In genomic region chr1:14784790-14785773, GRCh38 we compare ENCODE assay signal across 26 cellular contexts.
"Had no signal": no experiment of that assay in that cellular context is flagged by ENCODE, and none has a peak within 500 bp of the region (broad histone marks: within the 10 kb centered on the region; RNA-seq: fewer than 3 reads in every experiment).

No MANE protein-coding gene starts in this region.

- H3K4me1 ChIP-seq: adrenal gland, breast epithelium had no signal

- ATAC-seq: activated CD8-positive, alpha-beta T cell treated with anti-CD3 and anti-CD28 coated beads, Interleukin-2, amount 10 ng/mL, durations not matched to agents 7 days and 5 days; PC-3; T-helper 17 cell; WTC11 had no signal

- H3K27ac ChIP-seq: adrenal gland, breast epithelium, SJSA1 had no signal

- H3K4me3 ChIP-seq: adrenal gland, breast epithelium, MG63, SJSA1 had no signal

- H3K36me3 ChIP-seq: adrenal gland, breast epithelium, MG63, SJSA1 had no signal

- DNase-seq: activated CD4-positive, alpha-beta T cell treated with anti-CD3 and anti-CD28 coated beads for 48 hours; activated CD4-positive, alpha-beta T cell treated with anti-CD3 and anti-CD28 coated beads, Interleukin-2, amount 50 U/mL, for 4 hours; activated CD4-positive, CD25-positive, alpha-beta regulatory T cell treated with anti-CD3 and anti-CD28 coated beads, Interleukin-2, amount 50 U/mL, for 72 hours; activated CD8-positive, alpha-beta memory T cell treated with anti-CD3 and anti-CD28 coated beads, Interleukin-2, amount 50 U/mL, for 48 hours; activated CD8-positive, alpha-beta T cell treated with anti-CD3 and anti-CD28 coated beads, Interleukin-2, amount 10 ng/mL, durations not matched to agents 7 days and 5 days; activated naive CD4-positive, alpha-beta T cell treated with anti-CD3 and anti-CD28 coated beads, Interleukin-2, amount 50 U/mL, for 16 hours; activated naive CD8-positive, alpha-beta T cell treated with anti-CD3 and anti-CD28 coated beads, Interleukin-2, amount 10 ng/mL, durations not matched to agents 7 days and 5 days; activated T-cell treated with anti-CD3 and anti-CD28 coated beads, Interleukin-2, amount 50 U/mL, for 1 hour; adrenal gland; anterior cingulate cortex; central memory CD4-positive, alpha-beta T cell; MG63; NCI-H1105; NCI-H1436; NCI-H1694 treated with DMSO at 0.1 percent for 48 hours; NCI-H2029 treated with DMSO at 0.1 percent for 48 hours; NCI-H446; NCI-H524; PC-3; SHP77; T-helper 17 cell; T-helper 9 cell had no signal

- FAIRE-seq: TTC549 had no signal

- H3K9me3 ChIP-seq: adrenal gland, breast epithelium, MG63, SJSA1 had no signal

- H3K27me3 ChIP-seq: adrenal gland, breast epithelium, MG63, SJSA1 had no signal
